Comparison of ENCODE assay signal across 8 cellular contexts in genomic region chr3:13895155-13896105, GRCh38. TPM values are rescaled to one million over a fixed set of nuclear protein-coding genes. Genes with fewer than 3 reads are reported as not detected.
DNase-seq lines count a peak whose midpoint lies in the region; ATAC-seq and TF ChIP-seq lines count a peak whose summit lies in the region.

No MANE protein-coding gene starts in this region.

- DNase-seq in Ammon's horn (ENCODE audit: low spot score): peak; percentile 94
- DNase-seq in GM19238 (ENCODE audit: insufficient read length, low spot score): peak; percentile 76
- DNase-seq in NK-92 (lab: John Stamatoyannopoulos, UW; ENCODE audit: unreplicated experiment): peak; percentile 63
- peak; percentile 94 for DNase-seq in activated T-cell treated with anti-CD3 and anti-CD28 coated beads, Interleukin-2, amount 50 U/mL, for 1 hour
- peak; percentile 13 for DNase-seq in epithelial cell of proximal tubule (ENCODE audit: low read depth)
- peak; percentile 97 for DNase-seq in mucosa of gallbladder (ENCODE audit: low spot score)
- DNase-seq in stimulated activated CD8-positive, alpha-beta memory T cell treated with anti-CD3 and anti-CD28 coated beads, Interleukin-2, amount 100 ng/mL, for 48 hours (ENCODE audit: low read depth in 2 of 2): peak; percentile 87 to 95

- peak overlapping the region; percentile 62 for H3K4me3 ChIP-seq in epithelial cell of proximal tubule (ENCODE audit: low read depth, low read length)

- no peak for TF ChIP-seq CTCF in epithelial cell of proximal tubule (conservative IDR thresholded peaks at IDR 0.05; ENCODE audit: low read depth, low read length)

- peak; percentile 87 for ATAC-seq in HG03378 (IDR thresholded peaks at IDR 0.05; ENCODE audit: unreplicated experiment)

RNA-seq across cellular contexts. Expression of gene WNT7A, which starts 15.6 kb away (rescaled TPM):
- total RNA-seq in epithelial cell of proximal tubule: 8.6 and 10.3 TPM in 2 replicates
- 4.7 TPM for total RNA-seq in mucosa of gallbladder

Comparison
In these comparisons a context has a peak if more than half of its experiments do, and no peak if none do; other contexts are left out.
1. Peak in every context shown above with its lines: DNase-seq, ATAC-seq and H3K4me3 ChIP-seq.
2. DNase-seq: peak in every context shown above with its lines; median percentile 97 in mucosa of gallbladder; 94 in Ammon's horn; 94 in activated T-cell treated with anti-CD3 and anti-CD28 coated beads, Interleukin-2, amount 50 U/mL, for 1 hour; 91 in stimulated activated CD8-positive, alpha-beta memory T cell treated with anti-CD3 and anti-CD28 coated beads, Interleukin-2, amount 100 ng/mL, for 48 hours; 76 in GM19238; 63 in NK-92; 13 in epithelial cell of proximal tubule.